ENCODE assay signal across 23 cellular contexts in the genomic region with DNA sequence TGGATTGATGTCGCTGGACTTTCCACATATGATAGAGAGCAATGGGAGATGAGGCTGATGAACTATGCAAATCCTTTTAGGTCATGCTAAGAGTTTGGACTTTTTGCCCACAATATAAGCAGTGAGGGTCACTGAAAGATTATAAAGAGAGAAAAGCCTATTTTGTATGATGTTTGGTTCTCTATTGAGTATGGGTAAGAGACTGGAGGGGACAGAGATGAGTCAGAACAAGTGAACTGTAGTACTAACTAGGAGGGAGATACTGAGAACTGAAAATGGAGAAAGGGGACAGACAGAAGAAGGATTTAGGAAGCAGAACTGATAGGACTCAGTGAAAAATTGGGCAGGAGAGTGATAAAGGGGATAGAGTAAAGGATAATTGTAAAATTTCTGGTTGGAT.
"Had no signal": no experiment of that assay in that cellular context is flagged by ENCODE, and none has a peak within 500 bp of the region (broad histone marks: within the 10 kb centered on the region; RNA-seq: fewer than 3 reads in every experiment).

No MANE protein-coding gene starts in this region.

- H3K27ac Mint-ChIP-seq: activated CD8-positive, alpha-beta T cell treated with anti-CD3 and anti-CD28 coated beads, Interleukin-2, amount 10 ng/mL, durations not matched to agents 7 days and 5 days; activated naive CD4-positive, alpha-beta T cell treated with anti-CD3 and anti-CD28 coated beads, Interleukin-2, amount 50 U/mL, for 24 hours; activated T-helper 1 cell treated with anti-CD3 and anti-CD28 coated beads, Interleukin-12 subunit alpha, Interleukin-12 subunit beta, Interleukin-2, Interleukin-4 antibody, amounts not matched to agents 30 ng/mL and 10 ng/mL and 1 ng/mL, durations not matched to agents 14 hours and 24 hours and 36 hours had no signal

- ATAC-seq: activated CD8-positive, alpha-beta T cell treated with anti-CD3 and anti-CD28 coated beads, Interleukin-2, amount 10 ng/mL, durations not matched to agents 7 days and 5 days; sciatic nerve had no signal

- H3K4me3 Mint-ChIP-seq: activated CD8-positive, alpha-beta T cell treated with anti-CD3 and anti-CD28 coated beads, Interleukin-2, amount 10 ng/mL, durations not matched to agents 7 days and 5 days; activated naive CD4-positive, alpha-beta T cell treated with anti-CD3 and anti-CD28 coated beads, Interleukin-2, amount 50 U/mL, for 24 hours; activated T-helper 1 cell treated with anti-CD3 and anti-CD28 coated beads, Interleukin-12 subunit alpha, Interleukin-12 subunit beta, Interleukin-2, Interleukin-4 antibody, amounts not matched to agents 30 ng/mL and 10 ng/mL and 1 ng/mL, durations not matched to agents 14 hours and 24 hours and 36 hours had no signal

- DNase-seq: activated CD4-positive, alpha-beta T cell treated with anti-CD3 and anti-CD28 coated beads for 1 hour; activated CD4-positive, alpha-beta T cell treated with anti-CD3 and anti-CD28 coated beads, Interleukin-2, amount 50 U/mL, for 1 hour; activated CD8-positive, alpha-beta T cell treated with anti-CD3 and anti-CD28 coated beads, Interleukin-2, amount 10 ng/mL, durations not matched to agents 7 days and 5 days; activated gamma-delta T cell; adrenal gland; brain microvascular endothelial cell; central memory CD4-positive, alpha-beta T cell; colonic mucosa; dorsolateral prefrontal cortex; hypothalamus; occipital lobe; posterior cingulate gyrus; small intestine; stimulated activated CD4-positive, alpha-beta T cell treated with anti-CD3 and anti-CD28 coated beads, Interleukin-2, amount 100 ng/mL, for 24 hours; stimulated activated naive CD4-positive, alpha-beta T cell; substantia nigra; T-helper 9 cell; thyroid gland had no signal

- H3K36me3 Mint-ChIP-seq: activated naive CD4-positive, alpha-beta T cell treated with anti-CD3 and anti-CD28 coated beads, Interleukin-2, amount 50 U/mL, for 24 hours had no signal

- H3K9me3 Mint-ChIP-seq: activated naive CD4-positive, alpha-beta T cell treated with anti-CD3 and anti-CD28 coated beads, Interleukin-2, amount 50 U/mL, for 24 hours; activated T-helper 1 cell treated with anti-CD3 and anti-CD28 coated beads, Interleukin-12 subunit alpha, Interleukin-12 subunit beta, Interleukin-2, Interleukin-4 antibody, amounts not matched to agents 30 ng/mL and 10 ng/mL and 1 ng/mL, durations not matched to agents 14 hours and 24 hours and 36 hours had no signal

- H3K4me1 ChIP-seq: thyroid gland had no signal

- H3K4me3 ChIP-seq: adrenal gland, ascending aorta, colonic mucosa, dorsolateral prefrontal cortex, esophagus muscularis mucosa, thyroid gland had no signal

- H3K27ac ChIP-seq: adrenal gland, ascending aorta, brain microvascular endothelial cell, colonic mucosa, dorsolateral prefrontal cortex, esophagus muscularis mucosa, thyroid gland had no signal

- H3K36me3 ChIP-seq: adrenal gland, ascending aorta, brain microvascular endothelial cell, colonic mucosa, esophagus muscularis mucosa, thyroid gland had no signal

- H3K9me3 ChIP-seq: adrenal gland, ascending aorta, colonic mucosa, esophagus muscularis mucosa, thyroid gland had no signal

- H3K4me1 Mint-ChIP-seq: activated naive CD4-positive, alpha-beta T cell treated with anti-CD3 and anti-CD28 coated beads, Interleukin-2, amount 50 U/mL, for 24 hours had no signal
